Comparison of ENCODE assay signal across 15 cellular contexts in the genomic region with DNA sequence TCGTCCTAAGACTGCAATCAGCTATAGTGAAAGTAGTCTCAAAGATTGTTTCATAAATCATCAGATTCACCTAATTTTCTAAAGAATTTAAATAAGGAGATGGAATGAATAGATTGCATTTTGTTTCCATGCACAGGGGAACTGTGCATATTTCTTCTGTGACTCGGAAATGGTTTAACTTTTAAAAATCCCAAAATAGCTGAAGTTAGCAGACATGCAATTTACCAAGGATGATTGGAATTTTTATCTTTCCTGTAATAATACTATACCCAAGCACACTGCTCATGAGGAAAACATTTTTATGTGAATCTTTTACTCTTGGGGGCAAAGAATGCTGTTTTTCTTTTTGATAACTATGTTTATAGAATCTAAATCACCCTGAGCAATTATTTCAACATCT. TPM values are rescaled to one million over a fixed set of nuclear protein-coding genes. Genes with fewer than 3 reads are reported as not detected.
DNase-seq lines count a peak whose midpoint lies in the region; ATAC-seq and TF ChIP-seq lines count a peak whose summit lies in the region.
"Had no signal": no experiment of that assay in that cellular context is flagged by ENCODE, and none has a peak within 500 bp of the region (broad histone marks: within the 10 kb centered on the region; RNA-seq: fewer than 3 reads in every experiment).

No MANE protein-coding gene starts in this region.

- peaks cover 1% of the 10 kb centered on the region for H3K9me3 ChIP-seq in aorta (ENCODE audit: control insufficient read depth, low read length)
- H3K9me3 ChIP-seq: gastrocnemius medialis, neutrophil had no signal

- H3K56ac ChIP-seq in mesendoderm (ENCODE audit: low read length): no peak overlapping the region

- 4 to 5% methylated on average over 2 of the region's 2 CpGs for WGBS in aorta, 2 donors
- WGBS in mesendoderm (ENCODE audit: extremely low coverage, insufficient coverage, low lambda C conversion rate): no CpG with 5 or more reads among the region's 2 CpGs

- intact Hi-C loops in aorta (cut with DNase I): no loop called here

- H3K4me1 ChIP-seq in aorta (ENCODE audit: control insufficient read depth in 1 of 2, insufficient read depth in 2 of 2, low read length in 2 of 2): peaks cover 0 to 2% of the 10 kb centered on the region in 2 donors
- no peaks in the 10 kb centered on the region for H3K4me1 ChIP-seq in mesendoderm (ENCODE audit: control insufficient read depth, low read depth, low read length)
- H3K4me1 ChIP-seq: gastrocnemius medialis had no signal

- CTCF ChIA-PET in HEK293T (lab: Yijun Ruan, JAX): no interaction called here

- H3K27me3 ChIP-seq in aorta (ENCODE audit: control insufficient read depth in 1 of 2, insufficient read depth in 2 of 2, low read length in 1 of 2): no peaks in the 10 kb centered on the region
- no peaks in the 10 kb centered on the region for H3K27me3 ChIP-seq in mesendoderm (ENCODE audit: insufficient read depth, low read length, poor library complexity)
- H3K27me3 ChIP-seq: gastrocnemius medialis, neutrophil had no signal

- H2BK5ac ChIP-seq in mesendoderm (ENCODE audit: low read length): no peak overlapping the region

- DNase-seq in AG20443 (ENCODE audit: low spot score) (peak; percentile 60), NCI-H226 (peak; percentile 28), dedifferentiated amniotic fluid mesenchymal stem cell (ENCODE audit: extremely low spot score) (peak; percentile 84), non-pigmented ciliary epithelial cell (ENCODE audit: low read depth) (peak; percentile 44), HEK293T (ENCODE audit: extremely low spot score) (no peak), aorta (no peak), NCI-H2171 treated with DMSO at 0.1 percent for 48 hours (lab: John Stamatoyannopoulos, UW) (no peak), mesendoderm (no peak)
- DNase-seq: activated CD4-positive, alpha-beta T cell treated with anti-CD3 and anti-CD28 coated beads, Interleukin-2, amount 50 U/mL, for 48 hours; amygdala; gastrocnemius medialis had no signal

- no peak overlapping the region for H3K4me2 ChIP-seq in mesendoderm (ENCODE audit: low read length)

- no peak overlapping the region for H3K9ac ChIP-seq in mesendoderm (ENCODE audit: low read length)

- H4K5ac ChIP-seq in mesendoderm (ENCODE audit: low read length): no peak overlapping the region

- no peak overlapping the region for H4K8ac ChIP-seq in mesendoderm (ENCODE audit: low read depth, low read length)

- H3K27ac ChIP-seq in aorta (ENCODE audit: low read depth in 1 of 2, low read length in 2 of 2) (no peak overlapping the region), mesendoderm (ENCODE audit: low read depth, low read length) (no peak overlapping the region)
- H3K27ac ChIP-seq: C4-2B, gastrocnemius medialis, neutrophil had no signal

- no peaks in the 10 kb centered on the region for H3K79me1 ChIP-seq in mesendoderm (ENCODE audit: low read length)

- no peak overlapping the region for H2BK120ac ChIP-seq in mesendoderm (ENCODE audit: low read depth, low read length)

- H3K18ac ChIP-seq in mesendoderm (ENCODE audit: low read length): no peak overlapping the region

- ATAC-seq in aorta (ENCODE audit: low FRiP score): no peak
- ATAC-seq: gastrocnemius medialis, GM12878, Right ventricle myocardium inferior had no signal

- no peak overlapping the region for H3K4ac ChIP-seq in mesendoderm (ENCODE audit: low read depth, low read length)

- no peak overlapping the region for H2BK15ac ChIP-seq in mesendoderm (replicated peaks; ENCODE audit: low read depth)

- no peak overlapping the region for H3K23ac ChIP-seq in mesendoderm (ENCODE audit: low read length)

- POLR2A ChIA-PET in HEK293T (lab: Yijun Ruan, JAX): no interaction called here

- no peak overlapping the region for H2AK5ac ChIP-seq in mesendoderm (ENCODE audit: low read length)

- H3K79me2 ChIP-seq in mesendoderm (ENCODE audit: control insufficient read depth, insufficient read depth, low read length): no peaks in the 10 kb centered on the region

- H3K36me3 ChIP-seq in aorta (ENCODE audit: control insufficient read depth in 1 of 2, insufficient read depth in 2 of 2, low read length in 1 of 2) (peaks cover 0 to 3% of the 10 kb centered on the region in 2 donors), mesendoderm (ENCODE audit: control insufficient read depth, insufficient read depth, low read length) (no peaks in the 10 kb centered on the region)
- H3K36me3 ChIP-seq: neutrophil had no signal

- no peak overlapping the region for H3K4me3 ChIP-seq in aorta (ENCODE audit: low read length in 2 of 2)
- no peak overlapping the region for H3K4me3 ChIP-seq in mesendoderm (ENCODE audit: low read length)
- H3K4me3 ChIP-seq: gastrocnemius medialis, GM12878 had no signal

TF ChIP-seq in HEK293T, 16 proteins besides CTCF, POLR2A, EP300 and RAD21:
- no peak for TF ChIP-seq ELF4 (IDR thresholded peaks at IDR 0.05)
- no peak for TF ChIP-seq ARNT (IDR thresholded peaks at IDR 0.05)
- TF ChIP-seq SUZ12 (IDR thresholded peaks at IDR 0.05): no peak
- TF ChIP-seq NFRKB (IDR thresholded peaks at IDR 0.05): no peak
- no peak for TF ChIP-seq ZNF384 (IDR thresholded peaks at IDR 0.05)
- no peak for TF ChIP-seq FOXM1 (IDR thresholded peaks at IDR 0.05; ENCODE audit: borderline replicate concordance)
- TF ChIP-seq FOXK2 (IDR thresholded peaks at IDR 0.05): no peak
- TF ChIP-seq HDGF (IDR thresholded peaks at IDR 0.05; ENCODE audit: borderline replicate concordance): no peak
- TF ChIP-seq FOXA1 (IDR thresholded peaks at IDR 0.05): no peak
- TF ChIP-seq CTBP1 (IDR thresholded peaks at IDR 0.05; ENCODE audit: borderline replicate concordance): no peak
- no peak for TF ChIP-seq SP1 (IDR thresholded peaks at IDR 0.05)
- TF ChIP-seq LEF1 (IDR thresholded peaks at IDR 0.05; ENCODE audit: borderline replicate concordance): no peak
- TF ChIP-seq L3MBTL2 (conservative IDR thresholded peaks at IDR 0.05): no peak
- no peak for TF ChIP-seq BHLHE40 (IDR thresholded peaks at IDR 0.05; ENCODE audit: borderline replicate concordance)

RNA-seq across cellular contexts. Expression of a gene that starts 15.0 kb away (rescaled TPM):
- 10 to 100 TPM; 56.4 to 76.8 TPM for total RNA-seq in aorta
- polyA plus RNA-seq in aorta: 10 to 100 TPM; 31.7 to 55.4 TPM
- 18.4 TPM for polyA plus RNA-seq in mesendoderm (2013, experiment 1 of 2)
- polyA plus RNA-seq in mesendoderm (2013, experiment 2 of 2): 19.0 TPM

Comparison
In these comparisons a context has a peak if more than half of its experiments do, and no peak if none do; other contexts are left out.
1. DNase-seq: peak in AG20443 (single experiment), NCI-H226 (single experiment), dedifferentiated amniotic fluid mesenchymal stem cell (single experiment) and non-pigmented ciliary epithelial cell (single experiment); none in HEK293T (single experiment), aorta (0 of 2), NCI-H2171 treated with DMSO at 0.1 percent for 48 hours (single experiment) and mesendoderm (single experiment).